ENCODE assay signal across 1 cellular context in genomic region chr5:115586525-115587146, GRCh38.
TF ChIP-seq lines count a peak whose summit lies in the region.

No MANE protein-coding gene starts in this region.

TF ChIP-seq in SK-N-SH treated with all-trans-retinoic acid at 6 μM for 48 hours, 23 proteins besides CTCF, POLR2A, EP300 and RAD21 (continued from another document):
- TF ChIP-seq CREB5 (CRISPR knock-in tag; IDR thresholded peaks at IDR 0.05; ENCODE audit: low read depth): no peak
- no peak for TF ChIP-seq ZNF70 (CRISPR knock-in tag; IDR thresholded peaks at IDR 0.05)
- TF ChIP-seq ZNF8 (CRISPR knock-in tag; IDR thresholded peaks at IDR 0.05): no peak
- TF ChIP-seq TOX (CRISPR knock-in tag; IDR thresholded peaks at IDR 0.05; ENCODE audit: borderline replicate concordance): no peak
- TF ChIP-seq ISL1 (CRISPR knock-in tag; IDR thresholded peaks at IDR 0.05): no peak
